19 cellular contexts compared by ENCODE assay signal in the genomic region with DNA sequence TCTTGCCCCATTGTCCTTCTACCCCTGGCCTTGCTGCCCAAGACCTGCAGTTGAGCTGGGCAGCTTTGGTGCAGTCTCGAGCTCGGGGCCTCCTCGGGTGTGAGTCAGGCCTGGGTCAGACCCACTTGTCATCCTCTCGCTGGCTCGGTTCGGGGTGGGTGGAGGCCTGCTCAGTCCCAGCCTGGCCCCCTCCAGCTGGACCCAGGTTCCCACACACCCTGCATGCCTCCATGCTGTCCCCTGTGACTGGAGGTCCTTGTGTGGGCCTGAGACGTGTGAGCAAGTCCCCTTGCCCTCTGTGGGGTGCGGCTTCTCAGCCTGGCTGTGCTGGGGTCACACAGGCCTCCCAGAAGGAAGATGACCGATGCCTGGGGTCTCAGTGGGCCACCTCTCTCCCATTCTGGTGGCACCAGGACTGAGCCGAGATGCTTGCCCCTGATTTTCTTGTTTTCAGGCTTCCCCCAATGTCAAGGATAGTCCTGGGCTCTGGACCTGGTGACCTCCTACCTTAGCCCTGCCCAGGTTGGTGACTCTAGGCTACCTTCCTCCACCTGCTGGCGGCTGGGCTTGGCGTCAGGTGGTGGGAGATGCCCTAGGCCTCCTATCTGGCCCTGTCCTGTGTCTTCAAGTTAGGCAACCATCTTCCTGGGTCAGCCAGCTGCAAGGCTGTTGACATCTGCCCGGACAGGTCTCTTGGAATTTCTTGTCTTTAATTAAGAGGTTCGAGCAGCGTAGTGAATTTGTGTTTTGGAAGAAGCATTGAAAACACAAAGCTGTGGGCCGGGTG. TPM values are rescaled to one million over a fixed set of nuclear protein-coding genes. Genes with fewer than 3 reads are reported as not detected.
DNase-seq lines count a peak whose midpoint lies in the region; ATAC-seq and TF ChIP-seq lines count a peak whose summit lies in the region.
"Had no signal": no experiment of that assay in that cellular context is flagged by ENCODE, and none has a peak within 500 bp of the region (broad histone marks: within the 10 kb centered on the region; RNA-seq: fewer than 3 reads in every experiment).

No MANE protein-coding gene starts in this region.

- H2AK5ac ChIP-seq in trophoblast cell (ENCODE audit: low read length): no peak overlapping the region

- DNase-seq in left cardiac atrium: peak; percentile 11
- no peak for DNase-seq in Right ventricle myocardium inferior (ENCODE audit: missing footprints)
- no peak for DNase-seq in right atrium auricular region (ENCODE audit: low spot score)
- peak; percentile 80 to 89 for DNase-seq in trophoblast cell
- no peak for DNase-seq in EL
- no peak for DNase-seq in NCI-H1105 treated with DMSO at 0.1 percent for 48 hours (lab: John Stamatoyannopoulos, UW)
- DNase-seq in activated CD4-positive, alpha-beta T cell treated with anti-CD3 and anti-CD28 coated beads for 4 hours: no peak
- DNase-seq in cerebellar nuclear complex (lab: John Stamatoyannopoulos, UW): no peak
- DNase-seq: activated CD8-positive, alpha-beta memory T cell treated with anti-CD3 and anti-CD28 coated beads, Interleukin-2, amount 50 U/mL, for 4 hours; activated naive CD8-positive, alpha-beta T cell treated with anti-CD3 and anti-CD28 coated beads, Interleukin-2, amount 10 ng/mL, durations not matched to agents 7 days and 5 days; C1 segment of cervical spinal cord; GOT3; natural killer cell; NCI-H2107; NCI-H510A; stimulated activated naive B cell treated with anti-CD40 and anti-IgM and Interleukin-4, amounts not matched to agents 10 μg/mL and 1 μg/mL and 100 μg/mL, for 72 hours; thyroid gland had no signal

- peaks cover 6% of the 10 kb centered on the region for H3K79me1 ChIP-seq in trophoblast cell (ENCODE audit: low read length)

- no peak for ATAC-seq in left cardiac atrium
- no peak for ATAC-seq in Right ventricle myocardium inferior
- ATAC-seq: natural killer cell had no signal

- H3K4me3 ChIP-seq in right atrium auricular region (no peak overlapping the region), trophoblast cell (ENCODE audit: low read depth, low read length) (no peak overlapping the region)
- H3K4me3 ChIP-seq: Peyer's patch, skin epidermis, thyroid gland had no signal

- no peak overlapping the region for H4K8ac ChIP-seq in trophoblast cell (ENCODE audit: low read depth, low read length)

- H3K27me3 ChIP-seq in right atrium auricular region: no peaks in the 10 kb centered on the region
- no peaks in the 10 kb centered on the region for H3K27me3 ChIP-seq in trophoblast cell (ENCODE audit: insufficient read depth, low read length)
- H3K27me3 ChIP-seq: Peyer's patch, thyroid gland had no signal

- H4K12ac ChIP-seq in trophoblast cell (ENCODE audit: low read depth, low read length): no peak overlapping the region

- no peak overlapping the region for H2BK120ac ChIP-seq in trophoblast cell (ENCODE audit: insufficient read depth, low read length, poor library complexity)

- no peaks in the 10 kb centered on the region for H3K79me2 ChIP-seq in trophoblast cell (ENCODE audit: control insufficient read depth, insufficient read depth, low read length, poor library complexity)

- H3K27ac ChIP-seq in right atrium auricular region: peak overlapping the region; percentile 56 to 78
- H3K27ac ChIP-seq in trophoblast cell (ENCODE audit: low read depth, low read length): no peak overlapping the region
- H3K27ac ChIP-seq: skin epidermis, thyroid gland had no signal

- H3K4ac ChIP-seq in trophoblast cell (ENCODE audit: low read depth, low read length): no peak overlapping the region

- intact Hi-C loops in left cardiac atrium (cut with DNase I) (no loop called here), Right ventricle myocardium inferior (cut with DNase I) (no loop called here)

- H3K9me3 ChIP-seq in right atrium auricular region: no peaks in the 10 kb centered on the region
- peaks cover 3% of the 10 kb centered on the region for H3K9me3 ChIP-seq in trophoblast cell (ENCODE audit: insufficient read depth, low read depth, low read length)
- H3K9me3 ChIP-seq: thyroid gland had no signal

- no peak for TF ChIP-seq CTCF in right atrium auricular region (IDR thresholded peaks at IDR 0.05)

- no peak overlapping the region for H3K14ac ChIP-seq in trophoblast cell (ENCODE audit: low read length)

- no peak overlapping the region for H2AFZ ChIP-seq in trophoblast cell (ENCODE audit: insufficient read depth, low read length, poor library complexity)

- peak overlapping the region; percentile 2 for H4K91ac ChIP-seq in trophoblast cell (ENCODE audit: low read depth, low read length)

- H2BK12ac ChIP-seq in trophoblast cell (ENCODE audit: low read length): no peak overlapping the region

- no peak overlapping the region for H3K9ac ChIP-seq in trophoblast cell (ENCODE audit: low read length)

- no peaks in the 10 kb centered on the region for H3K36me3 ChIP-seq in right atrium auricular region
- H3K36me3 ChIP-seq in trophoblast cell (ENCODE audit: control insufficient read depth in 1 of 2, insufficient read depth in 2 of 2, low read length in 2 of 2): no peaks in the 10 kb centered on the region
- H3K36me3 ChIP-seq: Peyer's patch, thyroid gland had no signal

- H3K18ac ChIP-seq in trophoblast cell (ENCODE audit: low read length): no peak overlapping the region

- H3K4me2 ChIP-seq in trophoblast cell (ENCODE audit: low read length): no peak overlapping the region

- no peak overlapping the region for H3K23ac ChIP-seq in trophoblast cell (ENCODE audit: low read length)

- no peak overlapping the region for H2BK5ac ChIP-seq in trophoblast cell (ENCODE audit: low read depth, low read length, poor library complexity)

- no CpG with 5 or more reads among the region's 16 CpGs for WGBS in trophoblast cell (ENCODE audit: extremely low coverage, insufficient coverage, insufficient read length)

- H3K4me1 ChIP-seq in right atrium auricular region: peaks cover 0 to 88% of the 10 kb centered on the region in 2 donors
- H3K4me1 ChIP-seq in trophoblast cell (ENCODE audit: control insufficient read depth in 1 of 2, insufficient read depth in 2 of 2, low read length in 2 of 2): peaks cover 18 to 19% of the 10 kb centered on the region in 2 experiments
- H3K4me1 ChIP-seq: thyroid gland had no signal

RNA-seq across cellular contexts. Expression of gene WNK2, which starts 15.1 kb away (rescaled TPM):
- total RNA-seq in left cardiac atrium (100 to 1,000 TPM; 174 to 175 TPM), Right ventricle myocardium inferior (200 TPM), right atrium auricular region (100 to 1,000 TPM in 1 of 2 donors, 10 to 100 TPM in 1; 61.4 to 132 TPM)
- polyA plus RNA-seq in trophoblast cell (2013): 59.1 and 59.5 TPM in 2 replicates

Comparison
In these comparisons a context has a peak if more than half of its experiments do, and no peak if none do; other contexts are left out.
1. DNase-seq: peak in left cardiac atrium (single experiment) and trophoblast cell (2 of 2); none in Right ventricle myocardium inferior (single experiment), right atrium auricular region (single experiment), EL (single experiment), NCI-H1105 treated with DMSO at 0.1 percent for 48 hours (single experiment), activated CD4-positive, alpha-beta T cell treated with anti-CD3 and anti-CD28 coated beads for 4 hours (0 of 2) and cerebellar nuclear complex (0 of 2).